5 cellular contexts compared by ENCODE assay signal in the genomic region with DNA sequence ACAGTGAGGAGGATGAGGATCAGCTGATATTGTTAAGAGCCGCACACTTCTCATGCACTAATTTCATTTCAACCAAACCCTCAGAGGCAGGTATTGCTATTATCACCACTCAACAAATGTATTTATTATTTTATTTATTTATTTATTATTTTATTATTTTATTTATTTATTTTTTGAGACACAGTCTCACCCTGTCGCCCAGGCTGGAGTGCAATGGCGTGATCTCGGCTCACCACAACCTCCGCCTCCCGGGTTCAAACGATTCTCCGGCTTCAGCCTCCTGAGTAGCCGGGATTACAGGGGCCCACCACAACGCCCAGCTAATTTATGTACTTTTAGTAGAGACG. TPM values are rescaled to one million over a fixed set of nuclear protein-coding genes. Genes with fewer than 3 reads are reported as not detected.
DNase-seq lines count a peak whose midpoint lies in the region; ATAC-seq and TF ChIP-seq lines count a peak whose summit lies in the region.
"Not testable (repeated sequence)": the region's sequence is repeated elsewhere in the genome, so short reads cannot be mapped to it uniquely, and the experiment has no call there.

No MANE protein-coding gene starts in this region.

- peaks cover 29% of the 10 kb centered on the region for H3K27me3 Mint-ChIP-seq in HFFc6 (ENCODE audit: insufficient read depth)
- peaks cover 18% of the 10 kb centered on the region for H3K27me3 Mint-ChIP-seq in WTC11 (ENCODE audit: low read depth)
- not testable (repeated sequence) for H3K27me3 Mint-ChIP-seq in central memory CD8-positive, alpha-beta T cell

- POLR2A ChIA-PET in WTC11 (lab: Charles Lee): interaction anchor here (1.0 kb wide), 2 partner anchors 19 to 70 kb away, joined by 5 read pairs; a partner anchor contains a TSS

- TF ChIP-seq POLR2A in ovary (IDR thresholded peaks at IDR 0.05): not testable (repeated sequence)

- ATAC-seq in WTC11: not testable (repeated sequence)
- peak; percentile 74 for ATAC-seq in central memory CD8-positive, alpha-beta T cell (replicated peaks; ENCODE audit: extremely low read depth, poor library complexity, severe bottlenecking)

- not testable (repeated sequence) for H3K9me3 ChIP-seq in iPS-15b (ENCODE audit: control insufficient read depth, insufficient read depth, low read length); ovary

- H3K4me3 Mint-ChIP-seq in HFFc6 (peak overlapping the region; percentile 95), WTC11 (peak overlapping the region; percentile 72)
- H3K4me3 Mint-ChIP-seq in central memory CD8-positive, alpha-beta T cell: peak overlapping the region; percentile 88

- not testable (repeated sequence) for TF ChIP-seq EP300 in ovary (IDR thresholded peaks at IDR 0.05)

- DNase-seq in HFFc6; WTC11 (ENCODE audit: low spot score); central memory CD8-positive, alpha-beta T cell (ENCODE audit: low spot score in 2 of 2); ovary: not testable (repeated sequence)

- intact Hi-C loops in ovary (cut with DNase I): loop anchor here in 2 of 4 donors (5.0 to 10.0 kb wide), 3 partner anchors 35 to 70 kb away; no protein-coding TSS in a partner anchor

- WGBS in ovary, 3 donors: 44 to 49% (median 46%) methylated on average over 11 of the region's 11 CpGs

- not testable (repeated sequence) for TF ChIP-seq CTCF in HFFc6 (IDR thresholded peaks at IDR 0.05); WTC11 (IDR thresholded peaks at IDR 0.05); ovary (IDR thresholded peaks at IDR 0.05)

- peak overlapping the region; percentile 61 for H3K4me3 ChIP-seq in iPS-15b (ENCODE audit: low read depth, low read length)
- H3K4me3 ChIP-seq in ovary: peak overlapping the region; percentile 58

- not testable (repeated sequence) for H3K4me1 ChIP-seq in iPS-15b (ENCODE audit: control insufficient read depth, insufficient read depth, low read length); ovary (ENCODE audit: insufficient read depth)

- H3K9me3 Mint-ChIP-seq in HFFc6; WTC11; central memory CD8-positive, alpha-beta T cell: not testable (repeated sequence)

- H3K36me3 Mint-ChIP-seq in HFFc6 (ENCODE audit: low read depth): peaks cover 31% of the 10 kb centered on the region
- not testable (repeated sequence) for H3K36me3 Mint-ChIP-seq in WTC11
- peaks cover 18% of the 10 kb centered on the region for H3K36me3 Mint-ChIP-seq in central memory CD8-positive, alpha-beta T cell (ENCODE audit: insufficient read depth)

- not testable (repeated sequence) for H3K27me3 ChIP-seq in iPS-15b (ENCODE audit: control insufficient read depth, insufficient read depth, low read length); ovary

- H3K27ac ChIP-seq in ovary: peak overlapping the region in 1 of 2 donors; percentile 94

- not testable (repeated sequence) for H3K9ac ChIP-seq in iPS-15b (ENCODE audit: low read depth, low read length)

- CTCF ChIA-PET in WTC11 (lab: Charles Lee): interaction anchor here (0.7 to 6.8 kb wide), 7 partner anchors 16 to 140 kb away, joined by 3 to 51 read pairs (median 4); a partner anchor contains a TSS

- peak overlapping the region; percentile 94 for H3K27ac Mint-ChIP-seq in HFFc6
- peak overlapping the region; percentile 84 for H3K27ac Mint-ChIP-seq in WTC11
- H3K27ac Mint-ChIP-seq in central memory CD8-positive, alpha-beta T cell (ENCODE audit: low read depth): peak overlapping the region; percentile 94

- not testable (repeated sequence) for H3K36me3 ChIP-seq in iPS-15b (ENCODE audit: control insufficient read depth, insufficient read depth, low read length); ovary

- peaks cover 43% of the 10 kb centered on the region for H3K4me1 Mint-ChIP-seq in HFFc6 (ENCODE audit: low read depth)
- H3K4me1 Mint-ChIP-seq in WTC11: peaks cover 13% of the 10 kb centered on the region
- peaks cover 48% of the 10 kb centered on the region for H3K4me1 Mint-ChIP-seq in central memory CD8-positive, alpha-beta T cell

TF ChIP-seq in WTC11, 78 proteins besides CTCF, POLR2A, EP300 and RAD21:
- TF ChIP-seq HMGA2 (CRISPR knock-in tag; IDR thresholded peaks at IDR 0.05): peak; percentile 95
TF ChIP-seq in WTC11: peak in this region for 1; not testable (repeated sequence) for 77.

RNA-seq across cellular contexts. Expression of a gene that starts 2.2 kb away (rescaled TPM):
- total RNA-seq in HFFc6 (2021; fragmentation: NEBNext Ultra II Directional; extraction: Animal tissue kit (Norgen Biotek cat#: 25700)): 1,000 to 10,000 TPM; 5,326 to 7,192 (median 6,673) TPM
- total RNA-seq in WTC11 (2021) (17.3 to 23.5 TPM (median 19.2 TPM) in 3 replicates), ovary (1,000 to 10,000 TPM in 5 of 7 donors, 100 to 1,000 TPM in 2; 819 to 1,819 (median 1,125) TPM)
- polyA plus RNA-seq in ovary: 1,000 to 10,000 TPM in 1 of 2 donors, 100 to 1,000 TPM in 1; 331 to 1,399 TPM

RNA-seq across cellular contexts. Expression of a gene that starts 8.5 kb away (rescaled TPM):
- 10 to 100 TPM; 17.7 to 29.6 (median 26.9) TPM for total RNA-seq in HFFc6 (2021; fragmentation: NEBNext Ultra II Directional; extraction: Animal tissue kit (Norgen Biotek cat#: 25700))
- total RNA-seq in WTC11 (2021): 20.3 to 24.9 TPM (median 22.0 TPM) in 3 replicates
- total RNA-seq in ovary: 10 to 100 TPM; 11.9 to 36.0 (median 20.3) TPM
- polyA plus RNA-seq in ovary: 10 to 100 TPM in 1 of 2 donors, 1 to 10 TPM in 1; 7.6 to 19.3 TPM

RNA-seq across cellular contexts. Expression of a gene that starts 19.1 kb away (rescaled TPM):
- 10 to 100 TPM; 15.3 to 24.5 (median 18.4) TPM for total RNA-seq in HFFc6 (2021; fragmentation: NEBNext Ultra II Directional; extraction: Animal tissue kit (Norgen Biotek cat#: 25700))
- 36.1 to 42.5 TPM (median 42.3 TPM) in 3 replicates for total RNA-seq in WTC11 (2021)
- 10 to 100 TPM in 6 of 7 donors, 1 to 10 TPM in 1; 9.1 to 15.9 (median 12.7) TPM for total RNA-seq in ovary
- polyA plus RNA-seq in ovary: 10 to 100 TPM in 1 of 2 donors, 1 to 10 TPM in 1; 8.1 to 13.3 TPM

RNA-seq across cellular contexts. Expression of a gene that starts 19.2 kb away (rescaled TPM):
- total RNA-seq in HFFc6 (2021; fragmentation: NEBNext Ultra II Directional; extraction: Animal tissue kit (Norgen Biotek cat#: 25700)): 10 to 100 TPM; 74.3 to 92.5 (median 91.6) TPM
- total RNA-seq in WTC11 (2021): 54.0 to 58.9 TPM (median 56.8 TPM) in 3 replicates
- total RNA-seq in ovary: 100 to 1,000 TPM in 2 of 7 donors, 10 to 100 TPM in 5; 54.6 to 175 (median 88.7) TPM
- 10 to 100 TPM; 19.5 to 69.5 TPM for polyA plus RNA-seq in ovary

RNA-seq across cellular contexts. Expression of a gene that starts 38.1 kb away (rescaled TPM):
- 10 to 100 TPM; 15.9 to 26.3 (median 23.0) TPM for total RNA-seq in HFFc6 (2021; fragmentation: NEBNext Ultra II Directional; extraction: Animal tissue kit (Norgen Biotek cat#: 25700))
- total RNA-seq in WTC11 (2021): 35.4 to 39.4 TPM (median 36.6 TPM) in 3 replicates
- total RNA-seq in ovary: 10 to 100 TPM in 4 of 7 donors, 1 to 10 TPM in 3; 2.0 to 13.3 (median 10.9) TPM
- polyA plus RNA-seq in ovary: 1 to 10 TPM; 4.5 to 5.5 TPM

Comparison
In these comparisons a context has a peak if more than half of its experiments do, and no peak if none do; other contexts are left out.
1. RNA of a gene that starts 2.2 kb away (total RNA-seq): 5,326 to 7,192 TPM in HFFc6 and 819 to 1,819 TPM in ovary; 17.3 to 23.5 TPM in WTC11; every median in the first group is over 10 times any median in the second.
2. Peak in every context shown above with its lines, with median percentiles within 50 percentile points of each other: H3K27ac Mint-ChIP-seq and H3K4me3 Mint-ChIP-seq.